ENCODE assay signal across 8 cellular contexts in the genomic region with DNA sequence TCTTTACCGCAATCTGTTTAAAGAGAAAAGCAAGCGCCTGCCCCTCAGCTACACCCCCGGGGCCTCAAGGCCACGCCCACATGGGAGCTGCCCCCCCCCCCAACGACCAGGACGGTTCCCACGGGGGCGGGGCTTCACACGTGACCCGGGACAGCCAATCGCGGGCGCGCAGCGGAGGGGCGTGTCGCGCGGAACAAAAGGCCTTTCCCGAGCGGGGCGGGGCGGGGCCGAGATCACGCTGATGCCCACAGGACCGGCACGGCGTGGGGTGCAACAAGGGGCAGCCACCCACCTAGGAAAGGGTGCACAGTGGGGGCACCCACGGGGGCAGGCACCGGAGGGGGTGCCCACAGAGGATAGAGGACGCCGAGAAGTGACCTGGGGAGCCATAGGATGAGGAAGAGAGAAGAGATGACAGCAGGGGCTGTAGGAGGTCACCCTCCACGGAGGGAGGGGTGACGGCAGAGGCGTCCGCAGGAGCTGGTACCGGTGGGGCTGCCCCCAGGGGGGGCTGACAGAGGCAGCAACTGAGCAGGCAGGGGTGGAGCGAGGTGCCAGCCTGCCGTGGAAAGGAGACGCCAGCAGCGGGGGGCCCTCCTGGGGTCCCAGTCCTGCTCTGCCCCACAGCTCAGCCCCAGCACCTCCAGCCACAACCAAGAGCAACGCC. TPM values are rescaled to one million over a fixed set of nuclear protein-coding genes. Genes with fewer than 3 reads are reported as not detected.
DNase-seq lines count a peak whose midpoint lies in the region; ATAC-seq and TF ChIP-seq lines count a peak whose summit lies in the region.

No MANE protein-coding gene starts in this region.

- H3K4me3 Mint-ChIP-seq in progenitor cell of endocrine pancreas (ENCODE audit: low read depth) (peak overlapping the region; percentile 83), type B pancreatic cell (peak overlapping the region; percentile 84)

- H3K36me3 Mint-ChIP-seq in progenitor cell of endocrine pancreas (ENCODE audit: insufficient read depth) (peaks cover 4% of the 10 kb centered on the region), type B pancreatic cell (no peaks in the 10 kb centered on the region)

- H3K4me3 ChIP-seq in left ventricle myocardium inferior = peak overlapping the region; percentile 72

- no peaks in the 10 kb centered on the region for H3K9me3 Mint-ChIP-seq in progenitor cell of endocrine pancreas (ENCODE audit: low read depth)
- no peaks in the 10 kb centered on the region for H3K9me3 Mint-ChIP-seq in type B pancreatic cell

- peak; percentile 81 for DNase-seq in GDM1 (lab: John Stamatoyannopoulos, UW)
- peak; percentile 62 for DNase-seq in NCI-H1105 treated with DMSO at 0.1 percent for 48 hours (lab: John Stamatoyannopoulos, UW)
- DNase-seq in T-helper 1 cell = peak; percentile 88 to 94 (median 93)
- DNase-seq in amniotic stem cell (lab: John Stamatoyannopoulos, UW) = peak; percentile 52
- peak; percentile 96 for DNase-seq in left ventricle myocardium inferior
- peak; percentile 93 for DNase-seq in progenitor cell of endocrine pancreas (ENCODE audit: low spot score, unreplicated experiment)
- DNase-seq in type B pancreatic cell (ENCODE audit: extremely low spot score, unreplicated experiment) = peak; percentile 96

- peak; percentile 66 for ATAC-seq in HG02588 (IDR thresholded peaks at IDR 0.05; ENCODE audit: unreplicated experiment)

- H3K27ac Mint-ChIP-seq in progenitor cell of endocrine pancreas (peak overlapping the region; percentile 62), type B pancreatic cell (no peak overlapping the region)

- H3K4me1 ChIP-seq in left ventricle myocardium inferior = peaks cover 37% of the 10 kb centered on the region

- intact Hi-C loops in left ventricle myocardium inferior (cut with micrococcal nuclease) = no loop called here

- H3K36me3 ChIP-seq in left ventricle myocardium inferior = peaks cover 31% of the 10 kb centered on the region

- no peaks in the 10 kb centered on the region for H3K27me3 Mint-ChIP-seq in progenitor cell of endocrine pancreas
- no peaks in the 10 kb centered on the region for H3K27me3 Mint-ChIP-seq in type B pancreatic cell

- no peaks in the 10 kb centered on the region for H3K27me3 ChIP-seq in left ventricle myocardium inferior (ENCODE audit: low read depth)

- H3K9me3 ChIP-seq in left ventricle myocardium inferior (replicated peaks) = no peaks in the 10 kb centered on the region

- peak overlapping the region; percentile 75 for H3K27ac ChIP-seq in left ventricle myocardium inferior (replicated peaks)

- H3K4me1 Mint-ChIP-seq in progenitor cell of endocrine pancreas (ENCODE audit: low read depth) (peaks cover 2% of the 10 kb centered on the region), type B pancreatic cell (ENCODE audit: unreplicated experiment) (peaks cover 10% of the 10 kb centered on the region)

- no peak for TF ChIP-seq CTCF in left ventricle myocardium inferior (IDR thresholded peaks at IDR 0.05; ENCODE audit: borderline replicate concordance)
- no peak for TF ChIP-seq CTCF in progenitor cell of endocrine pancreas (IDR thresholded peaks at IDR 0.05; ENCODE audit: unreplicated experiment)
- TF ChIP-seq CTCF in type B pancreatic cell (conservative IDR thresholded peaks at IDR 0.05) = no peak

RNA-seq across cellular contexts. Expression of a gene that starts 6.2 kb away (rescaled TPM):
- total RNA-seq in left ventricle myocardium inferior (13.4 TPM), progenitor cell of endocrine pancreas (31.5 and 33.1 TPM in 2 replicates), type B pancreatic cell (ENCODE audit: low replicate concordance) (20.3 and 26.1 TPM in 2 replicates)

RNA-seq across cellular contexts. Expression of a gene that starts 12.2 kb away (rescaled TPM):
- total RNA-seq in left ventricle myocardium inferior (13.6 TPM), progenitor cell of endocrine pancreas (10.8 and 11.3 TPM in 2 replicates), type B pancreatic cell (ENCODE audit: low replicate concordance) (14.5 and 15.0 TPM in 2 replicates)

RNA-seq across cellular contexts. Expression of a gene that starts 22.6 kb away (rescaled TPM):
- total RNA-seq in left ventricle myocardium inferior (not detected), progenitor cell of endocrine pancreas (7.1 and 7.6 TPM in 2 replicates), type B pancreatic cell (ENCODE audit: low replicate concordance) (0.77 and 0.83 TPM in 2 replicates)

RNA-seq across cellular contexts. Expression of a gene that starts 36.1 kb away (rescaled TPM):
- total RNA-seq in left ventricle myocardium inferior (1.3 TPM), progenitor cell of endocrine pancreas (4.8 and 5.7 TPM in 2 replicates), type B pancreatic cell (ENCODE audit: low replicate concordance) (2.2 and 5.0 TPM in 2 replicates)

RNA-seq across cellular contexts. Expression of a gene that starts 56.6 kb away (rescaled TPM):
- total RNA-seq in left ventricle myocardium inferior (31.8 TPM), progenitor cell of endocrine pancreas (49.7 and 51.7 TPM in 2 replicates), type B pancreatic cell (ENCODE audit: low replicate concordance) (55.6 and 68.5 TPM in 2 replicates)

Comparison
In these comparisons a context has a peak if more than half of its experiments do, and no peak if none do; other contexts are left out.
1. Peak in every context shown above with its lines: DNase-seq, ATAC-seq, H3K4me3 ChIP-seq and H3K27ac ChIP-seq.